In genomic region chr14:92898732-92899131, GRCh38 we compare ENCODE assay signal across 28 cellular contexts. TPM values are rescaled to one million over a fixed set of nuclear protein-coding genes. Genes with fewer than 3 reads are reported as not detected.
DNase-seq lines count a peak whose midpoint lies in the region; ATAC-seq and TF ChIP-seq lines count a peak whose summit lies in the region.
"Had no signal": no experiment of that assay in that cellular context is flagged by ENCODE, and none has a peak within 500 bp of the region (broad histone marks: within the 10 kb centered on the region; RNA-seq: fewer than 3 reads in every experiment).

No MANE protein-coding gene starts in this region.

- H3K9me3 Mint-ChIP-seq in T-helper 2 cell treated with Interferon-gamma antibody and Interleukin-4, amounts not matched to agents 5 μg/mL and 100 μg/mL, for 36 hours: peaks cover 5% of the 10 kb centered on the region
- peaks cover 0 to 9% (median 2%) of the 10 kb centered on the region in 8 donors for H3K9me3 Mint-ChIP-seq in CD4-positive, alpha-beta memory T cell
- H3K9me3 Mint-ChIP-seq in activated naive CD8-positive, alpha-beta T cell treated with anti-CD3 and anti-CD28 coated beads, Interleukin-2, amount 10 ng/mL, durations not matched to agents 7 days and 5 days: peaks cover 1% of the 10 kb centered on the region

- H3K27ac ChIP-seq in CD4-positive, alpha-beta memory T cell (ENCODE audit: low read depth, low read length): no peak overlapping the region
- H3K27ac ChIP-seq in PC-3 (ENCODE audit: low read length) (no peak overlapping the region), caudate nucleus (ENCODE audit: low read depth, low read length) (no peak overlapping the region)
- H3K27ac ChIP-seq: adrenal gland, esophagus muscularis mucosa, KMS-11, left ventricle myocardium inferior, thyroid gland, uterus had no signal

- H3K79me2 ChIP-seq in PC-3 (ENCODE audit: low read length): no peaks in the 10 kb centered on the region

- no peak overlapping the region for H3K27ac Mint-ChIP-seq in T-helper 2 cell treated with Interferon-gamma antibody and Interleukin-4, amounts not matched to agents 5 μg/mL and 100 μg/mL, for 36 hours
- peak overlapping the region in 2 of 7 donors; percentile 55 to 76 for H3K27ac Mint-ChIP-seq in CD4-positive, alpha-beta memory T cell
- H3K27ac Mint-ChIP-seq in activated naive CD8-positive, alpha-beta T cell treated with anti-CD3 and anti-CD28 coated beads, Interleukin-2, amount 10 ng/mL, durations not matched to agents 7 days and 5 days: peak overlapping the region; percentile 95

- H4K20me1 ChIP-seq in PC-3 (ENCODE audit: low read length): no peaks in the 10 kb centered on the region

- H3K36me3 ChIP-seq in CD4-positive, alpha-beta memory T cell (ENCODE audit: insufficient read depth, low read length): no peaks in the 10 kb centered on the region
- H3K36me3 ChIP-seq in PC-3 (ENCODE audit: low read depth, low read length): no peaks in the 10 kb centered on the region
- H3K36me3 ChIP-seq: adrenal gland, esophagus muscularis mucosa, left ventricle myocardium inferior, thyroid gland, uterus had no signal

- peaks cover 10% of the 10 kb centered on the region for H3K4me1 Mint-ChIP-seq in T-helper 2 cell treated with Interferon-gamma antibody and Interleukin-4, amounts not matched to agents 5 μg/mL and 100 μg/mL, for 36 hours (ENCODE audit: low read depth)
- H3K4me1 Mint-ChIP-seq in CD4-positive, alpha-beta memory T cell: peaks cover 14 to 27% (median 26%) of the 10 kb centered on the region in 4 donors
- peaks cover 25% of the 10 kb centered on the region for H3K4me1 Mint-ChIP-seq in activated naive CD8-positive, alpha-beta T cell treated with anti-CD3 and anti-CD28 coated beads, Interleukin-2, amount 10 ng/mL, durations not matched to agents 7 days and 5 days

- intact Hi-C loops in CD4-positive, alpha-beta memory T cell (cut with micrococcal nuclease): no loop called here
- intact Hi-C loops in PC-3 (cut with micrococcal nuclease): no loop called here

- BruUV-seq in PC-3 (replicated peaks; lab: Mats Ljungman, UMichigan): no TSS peak

- ATAC-seq in PC-3 (no peak), GM18873 (IDR thresholded peaks at IDR 0.05; ENCODE audit: low FRiP score, unreplicated experiment) (no peak)
- peak; percentile 38 for ATAC-seq in activated naive CD8-positive, alpha-beta T cell treated with anti-CD3 and anti-CD28 coated beads, Interleukin-2, amount 10 ng/mL, durations not matched to agents 7 days and 5 days (ENCODE audit: low read depth)
- ATAC-seq: right cardiac atrium, Right ventricle myocardium inferior had no signal

- POLR2A ChIA-PET in CD4-positive, alpha-beta memory T cell (lab: Charles Lee; ENCODE audit: partially characterized antibody): interaction anchor here (0.8 to 1.1 kb wide), 3 partner anchors 30 to 57 kb away, joined by 3 to 4 read pairs (median 3); no protein-coding TSS in a partner anchor
- POLR2A ChIA-PET in PC-3 (lab: Charles Lee; ENCODE audit: unreplicated experiment): no interaction called here
- POLR2A ChIA-PET in activated naive CD8-positive, alpha-beta T cell treated with anti-CD3 and anti-CD28 coated beads, Interleukin-2, amount 10 ng/mL, durations not matched to agents 7 days and 5 days (lab: Charles Lee): no interaction called here

- no peak overlapping the region for H3K9ac ChIP-seq in PC-3 (ENCODE audit: low read length)
- H3K9ac ChIP-seq: KMS-11, SK-N-SH had no signal

- peaks cover 31% of the 10 kb centered on the region for H3K4me1 ChIP-seq in CD4-positive, alpha-beta memory T cell (ENCODE audit: insufficient read depth, low read length)
- H3K4me1 ChIP-seq in PC-3 (ENCODE audit: insufficient read depth, low read length): 0 out of 2 replicates have a peak, but pooled peaks cover 3% of the 10 kb centered on the region
- H3K4me1 ChIP-seq: adrenal gland, esophagus muscularis mucosa, left ventricle myocardium inferior, thyroid gland, uterus had no signal

- CTCF ChIA-PET in CD4-positive, alpha-beta memory T cell (lab: Charles Lee; ENCODE audit: partially characterized antibody): no interaction called here
- CTCF ChIA-PET in PC-3 (lab: Charles Lee): interaction anchor here (0.5 kb wide), 1 partner anchor 17 kb away, joined by 7 read pairs; no protein-coding TSS in a partner anchor

- no peaks in the 10 kb centered on the region for H3K27me3 ChIP-seq in CD4-positive, alpha-beta memory T cell (ENCODE audit: insufficient read depth, low read length)
- H3K27me3 ChIP-seq in PC-3 (ENCODE audit: low read length): peaks cover 14% of the 10 kb centered on the region
- H3K27me3 ChIP-seq: thyroid gland, uterus had no signal

- no peak for DNase-seq in T-helper 2 cell treated with Interferon-gamma antibody and Interleukin-4, amounts not matched to agents 5 μg/mL and 100 μg/mL, for 36 hours (ENCODE audit: low spot score)
- DNase-seq in T-helper 2 cell: no peak
- no peak for DNase-seq in CD4-positive, alpha-beta memory T cell
- no peak for DNase-seq in PC-3
- DNase-seq in activated naive CD8-positive, alpha-beta T cell treated with anti-CD3 and anti-CD28 coated beads, Interleukin-2, amount 10 ng/mL, durations not matched to agents 7 days and 5 days: peak; percentile 46
- no peak for DNase-seq in caudate nucleus (lab: John Stamatoyannopoulos, UW)
- no peak for DNase-seq in NCI-H2171 (lab: John Stamatoyannopoulos, UW)
- DNase-seq: 8988T; activated CD4-positive, alpha-beta T cell treated with anti-CD3 and anti-CD28 coated beads for 1 hour; adrenal gland; C1 segment of cervical spinal cord; cerebellar nuclear complex; DND-41; foreskin fibroblast; left ventricle myocardium inferior; MM.1S; NCI-H1105 treated with DMSO at 0.1 percent for 48 hours; NCI-H2029; NCI-H526; right cardiac atrium; SK-N-SH; thyroid gland; uterus had no signal

- peak overlapping the region; percentile 52 for H3K4me3 Mint-ChIP-seq in T-helper 2 cell treated with Interferon-gamma antibody and Interleukin-4, amounts not matched to agents 5 μg/mL and 100 μg/mL, for 36 hours
- H3K4me3 Mint-ChIP-seq in CD4-positive, alpha-beta memory T cell: peak overlapping the region in 6 of 8 donors; percentile 20 to 89 (median 58)
- H3K4me3 Mint-ChIP-seq in activated naive CD8-positive, alpha-beta T cell treated with anti-CD3 and anti-CD28 coated beads, Interleukin-2, amount 10 ng/mL, durations not matched to agents 7 days and 5 days: peak overlapping the region; percentile 76

- H2AFZ ChIP-seq in PC-3 (ENCODE audit: low read length): no peak overlapping the region

- no peaks in the 10 kb centered on the region for H3K9me3 ChIP-seq in CD4-positive, alpha-beta memory T cell (ENCODE audit: control insufficient read depth in 1 of 2, low read length in 2 of 2)
- H3K9me3 ChIP-seq in PC-3 (ENCODE audit: low read length): no peaks in the 10 kb centered on the region
- H3K9me3 ChIP-seq: adrenal gland, SK-N-SH, thyroid gland, uterus had no signal

- H3K27me3 Mint-ChIP-seq in T-helper 2 cell treated with Interferon-gamma antibody and Interleukin-4, amounts not matched to agents 5 μg/mL and 100 μg/mL, for 36 hours (ENCODE audit: low read depth): peaks cover 5% of the 10 kb centered on the region
- H3K27me3 Mint-ChIP-seq in CD4-positive, alpha-beta memory T cell: peaks cover 8 to 12% of the 10 kb centered on the region in 2 donors
- peaks cover 16% of the 10 kb centered on the region for H3K27me3 Mint-ChIP-seq in activated naive CD8-positive, alpha-beta T cell treated with anti-CD3 and anti-CD28 coated beads, Interleukin-2, amount 10 ng/mL, durations not matched to agents 7 days and 5 days

- H3K9me2 ChIP-seq in PC-3 (replicated peaks; ENCODE audit: low read length): no peaks in the 10 kb centered on the region
- H3K9me2 ChIP-seq: SK-N-SH had no signal

- H3K4me2 ChIP-seq in PC-3 (ENCODE audit: low read length): peak overlapping the region; percentile 31; the same call in 1 of the 2 replicates
- H3K4me2 ChIP-seq: KMS-11, SK-N-SH, smooth muscle cell had no signal

- H3K4me3 ChIP-seq in CD4-positive, alpha-beta memory T cell (ENCODE audit: low read length in 2 of 2): no peak overlapping the region
- no peak overlapping the region for H3K4me3 ChIP-seq in PC-3 (ENCODE audit: low read length)
- H3K4me3 ChIP-seq: adrenal gland, esophagus muscularis mucosa, left ventricle myocardium inferior, smooth muscle cell, thyroid gland, uterus had no signal

- TF ChIP-seq CTCF in PC-3 (conservative IDR thresholded peaks at IDR 0.05; ENCODE audit: low read depth, low read length): no peak

- no peaks in the 10 kb centered on the region for H3K36me3 Mint-ChIP-seq in T-helper 2 cell treated with Interferon-gamma antibody and Interleukin-4, amounts not matched to agents 5 μg/mL and 100 μg/mL, for 36 hours (ENCODE audit: low read depth)
- no peaks in the 10 kb centered on the region for H3K36me3 Mint-ChIP-seq in CD4-positive, alpha-beta memory T cell
- no peaks in the 10 kb centered on the region for H3K36me3 Mint-ChIP-seq in activated naive CD8-positive, alpha-beta T cell treated with anti-CD3 and anti-CD28 coated beads, Interleukin-2, amount 10 ng/mL, durations not matched to agents 7 days and 5 days

- no peaks in the 10 kb centered on the region for H3F3A ChIP-seq in PC-3 (ENCODE audit: low read length, unreplicated experiment)

RNA-seq across cellular contexts. Expression of gene CHGA, which starts 24.2 kb away (rescaled TPM):
- not detected for total RNA-seq in CD4-positive, alpha-beta memory T cell
- not detected for polyA plus RNA-seq in CD4-positive, alpha-beta memory T cell
- total RNA-seq in PC-3 (2014; rRNA removed): not detected in 2 replicates
- not detected for total RNA-seq in activated naive CD8-positive, alpha-beta T cell treated with anti-CD3 and anti-CD28 coated beads, Interleukin-2, amount 10 ng/mL, durations not matched to agents 7 days and 5 days
- total RNA-seq: left ventricle myocardium inferior, right cardiac atrium, Right ventricle myocardium inferior, smooth muscle cell had no signal
- polyA plus RNA-seq: smooth muscle cell had no signal
